In genomic region chr1:202926578-202927491, GRCh38 we compare ENCODE assay signal across 8 cellular contexts. TPM values are rescaled to one million over a fixed set of nuclear protein-coding genes. Genes with fewer than 3 reads are reported as not detected.
DNase-seq lines count a peak whose midpoint lies in the region; ATAC-seq and TF ChIP-seq lines count a peak whose summit lies in the region.

Gene KLHL12, minus strand, starts transcription at chr1:202927234. Its CDS starts 2,072 bp downstream, at chr1:202925162.

- peak; percentile 18 for TF ChIP-seq CTCF in lung (IDR thresholded peaks at IDR 0.05; ENCODE audit: control extremely low read depth, extremely low read depth)

- peaks cover 1 to 2% of the 10 kb centered on the region in 2 donors for H3K36me3 ChIP-seq in lung (ENCODE audit: control insufficient read depth in 2 of 2, insufficient read depth in 2 of 2, low read length in 2 of 2)

- H3K4me3 ChIP-seq in lung, result peak within 1 kb of the TSS; percentile 91

- 1% methylated on average over 48 to 57 of the region's 57 CpGs for WGBS in lung, 2 donors

- no peaks in the 10 kb centered on the region for H3K4me1 ChIP-seq in lung (ENCODE audit: control insufficient read depth in 2 of 2, insufficient read depth in 2 of 2, low read length in 2 of 2)

- ATAC-seq in GM19468 (IDR thresholded peaks at IDR 0.05; ENCODE audit: extremely low read depth, unreplicated experiment) (peak; percentile 42), lung (ENCODE audit: insufficient read depth, low FRiP score) (peak; percentile 97)

- no peaks in the 10 kb centered on the region for H3K9me3 ChIP-seq in lung (ENCODE audit: control insufficient read depth in 2 of 2, insufficient read depth in 1 of 2, low read length in 1 of 2)

- no peaks in the 10 kb centered on the region for H3K27me3 ChIP-seq in lung (ENCODE audit: control insufficient read depth, insufficient read depth)

- H3K27ac ChIP-seq in lung (ENCODE audit: low read depth in 1 of 2, low read length in 1 of 2), result peak within 1 kb of the TSS; percentile 88 to 93

- DNase-seq in COLO668 (lab: John Stamatoyannopoulos, UW; ENCODE audit: unreplicated experiment) (peak; percentile 98), HS-5 (ENCODE audit: low read depth) (peak; percentile 83), NK-92 (lab: John Stamatoyannopoulos, UW; ENCODE audit: unreplicated experiment) (peak; percentile 49), lung (ENCODE audit: low spot score) (peak; percentile 96)
- peak; percentile 87 to 96 for DNase-seq in activated CD8-positive, alpha-beta memory T cell treated with anti-CD3 and anti-CD28 coated beads for 1 hour (ENCODE audit: extremely low read depth in 1 of 2, low read depth in 1 of 2)
- peak; percentile 95 for DNase-seq in effector CD4-positive, alpha-beta T cell
- DNase-seq in stimulated activated CD4-positive, alpha-beta T cell treated with anti-CD3 and anti-CD28 coated beads, TNF-alpha, amount 100 ng/mL, for 4 hours (ENCODE audit: low read depth in 3 of 3), result peak; percentile 87 to 92 (median 91)

RNA-seq across cellular contexts. Expression of gene KLHL12, which starts in this region (rescaled TPM):
- 10 to 100 TPM; 24.6 to 25.6 TPM for total RNA-seq in lung
- 10 to 100 TPM; 12.4 to 20.4 TPM for polyA plus RNA-seq in lung

Comparison
In these comparisons a context has a peak if more than half of its experiments do, and no peak if none do; other contexts are left out.
1. Peak in every context shown above with its lines: DNase-seq, ATAC-seq, H3K4me3 ChIP-seq and H3K27ac ChIP-seq.